ENCODE assay signal across 14 cellular contexts in the genomic region with DNA sequence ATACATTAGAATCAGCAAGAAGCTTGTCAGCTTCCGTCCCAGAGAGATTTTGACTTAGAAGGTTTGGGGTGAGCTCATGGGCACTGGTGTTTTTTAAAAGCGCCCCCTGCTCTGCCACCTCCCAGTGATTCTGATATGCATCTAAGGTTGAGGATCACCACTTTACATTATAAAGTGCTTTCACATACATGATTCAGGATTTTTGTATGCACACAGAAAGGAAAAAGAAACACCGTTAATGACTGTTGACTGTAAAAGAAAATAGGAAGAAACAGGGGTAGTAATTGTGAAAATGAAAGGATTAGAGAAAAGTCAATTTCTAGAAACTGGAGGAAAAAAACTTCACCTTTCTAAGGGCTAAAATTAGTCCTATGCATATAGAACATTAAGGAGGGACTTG. TPM values are rescaled to one million over a fixed set of nuclear protein-coding genes. Genes with fewer than 3 reads are reported as not detected.
DNase-seq lines count a peak whose midpoint lies in the region; ATAC-seq, FAIRE-seq and TF ChIP-seq lines count a peak whose summit lies in the region.
"Had no signal": no experiment of that assay in that cellular context is flagged by ENCODE, and none has a peak within 500 bp of the region (broad histone marks: within the 10 kb centered on the region; RNA-seq: fewer than 3 reads in every experiment).

No MANE protein-coding gene starts in this region.

- H3K4me1 ChIP-seq in CD4-positive, CD25-positive, alpha-beta regulatory T cell (ENCODE audit: control insufficient read depth, insufficient read depth, low read length, poor library complexity, severe bottlenecking), result peaks cover 15% of the 10 kb centered on the region
- H3K4me1 ChIP-seq in neural progenitor cell, result no peaks in the 10 kb centered on the region
- H3K4me1 ChIP-seq: BE2C, body of pancreas, vagina had no signal

- peak in 1 of 3 donors; percentile 34 for DNase-seq in CD4-positive, CD25-positive, alpha-beta regulatory T cell
- DNase-seq in T-helper 2 cell treated with Interferon-gamma antibody and Interleukin-4, amounts not matched to agents 5 μg/mL and 100 μg/mL, for 36 hours (ENCODE audit: low spot score), result no peak
- DNase-seq in superior temporal gyrus (ENCODE audit: extremely low spot score) (no peak), cerebellar cortex (ENCODE audit: low spot score) (no peak), frontal cortex (ENCODE audit: low spot score in 2 of 2) (no peak), neural progenitor cell (ENCODE audit: low spot score) (no peak)
- DNase-seq: BE2C, body of pancreas, NCI-H2029 treated with DMSO at 0.1 percent for 48 hours had no signal

- no peaks in the 10 kb centered on the region for H3K79me2 ChIP-seq in neural progenitor cell (ENCODE audit: low read depth)

- H3F3A ChIP-seq in neural progenitor cell (ENCODE audit: low read depth), result no peaks in the 10 kb centered on the region

- no peak for FAIRE-seq in frontal cortex (lab: Jason Lieb, UNC)
- FAIRE-seq: endometrium had no signal

- H3K36me3 Mint-ChIP-seq in CD4-positive, CD25-positive, alpha-beta regulatory T cell, result peaks cover 5% of the 10 kb centered on the region
- peaks cover 2% of the 10 kb centered on the region for H3K36me3 Mint-ChIP-seq in T-helper 2 cell treated with Interferon-gamma antibody and Interleukin-4, amounts not matched to agents 5 μg/mL and 100 μg/mL, for 36 hours (ENCODE audit: low read depth)
- no peaks in the 10 kb centered on the region for H3K36me3 Mint-ChIP-seq in neural progenitor cell

- H3K27ac ChIP-seq in CD4-positive, CD25-positive, alpha-beta regulatory T cell (ENCODE audit: insufficient read depth, low read length, poor library complexity, severe bottlenecking), result no peak overlapping the region
- no peak overlapping the region for H3K27ac ChIP-seq in neural progenitor cell
- H3K27ac ChIP-seq: body of pancreas, vagina had no signal

- H3K9me3 Mint-ChIP-seq in CD4-positive, CD25-positive, alpha-beta regulatory T cell, result no peaks in the 10 kb centered on the region
- no peaks in the 10 kb centered on the region for H3K9me3 Mint-ChIP-seq in T-helper 2 cell treated with Interferon-gamma antibody and Interleukin-4, amounts not matched to agents 5 μg/mL and 100 μg/mL, for 36 hours
- H3K9me3 Mint-ChIP-seq in neural progenitor cell, result no peaks in the 10 kb centered on the region
- H3K9me3 Mint-ChIP-seq: neural crest cell had no signal

- no peak overlapping the region for H2AFZ ChIP-seq in neural progenitor cell (replicated peaks)

- TF ChIP-seq CTCF in neural progenitor cell (IDR thresholded peaks at IDR 0.05), result no peak

- H3K36me3 ChIP-seq in CD4-positive, CD25-positive, alpha-beta regulatory T cell (ENCODE audit: control insufficient read depth, insufficient read depth, low read length), result no peaks in the 10 kb centered on the region
- no peaks in the 10 kb centered on the region for H3K36me3 ChIP-seq in neural progenitor cell
- H3K36me3 ChIP-seq: BE2C, vagina had no signal

- no peak overlapping the region for H3K9ac ChIP-seq in neural progenitor cell

- H3K27me3 ChIP-seq in CD4-positive, CD25-positive, alpha-beta regulatory T cell (ENCODE audit: control insufficient read depth, insufficient read depth, low read length), result no peaks in the 10 kb centered on the region
- no peaks in the 10 kb centered on the region for H3K27me3 ChIP-seq in neural progenitor cell
- H3K27me3 ChIP-seq: BE2C, body of pancreas, vagina had no signal

- peak overlapping the region; percentile 18 to 92 (median 29) for H3K27ac Mint-ChIP-seq in CD4-positive, CD25-positive, alpha-beta regulatory T cell
- peak overlapping the region; percentile 73 for H3K27ac Mint-ChIP-seq in T-helper 2 cell treated with Interferon-gamma antibody and Interleukin-4, amounts not matched to agents 5 μg/mL and 100 μg/mL, for 36 hours
- no peak overlapping the region for H3K27ac Mint-ChIP-seq in neural progenitor cell

- peak overlapping the region in 2 of 4 donors; percentile 23 to 30 for H3K4me3 Mint-ChIP-seq in CD4-positive, CD25-positive, alpha-beta regulatory T cell
- peak overlapping the region; percentile 65 for H3K4me3 Mint-ChIP-seq in T-helper 2 cell treated with Interferon-gamma antibody and Interleukin-4, amounts not matched to agents 5 μg/mL and 100 μg/mL, for 36 hours
- no peak overlapping the region for H3K4me3 Mint-ChIP-seq in neural progenitor cell
- H3K4me3 Mint-ChIP-seq: neural crest cell had no signal

- no peaks in the 10 kb centered on the region for H3K27me3 Mint-ChIP-seq in CD4-positive, CD25-positive, alpha-beta regulatory T cell
- no peaks in the 10 kb centered on the region for H3K27me3 Mint-ChIP-seq in T-helper 2 cell treated with Interferon-gamma antibody and Interleukin-4, amounts not matched to agents 5 μg/mL and 100 μg/mL, for 36 hours (ENCODE audit: low read depth)
- H3K27me3 Mint-ChIP-seq in neural progenitor cell (ENCODE audit: insufficient read depth, low read depth), result no peaks in the 10 kb centered on the region

- no peak overlapping the region for H3K4me2 ChIP-seq in neural progenitor cell

- H3K9me3 ChIP-seq in CD4-positive, CD25-positive, alpha-beta regulatory T cell (ENCODE audit: control insufficient read depth in 2 of 2, low read length in 2 of 2), result no peaks in the 10 kb centered on the region
- no peaks in the 10 kb centered on the region for H3K9me3 ChIP-seq in neural progenitor cell (ENCODE audit: low read depth)
- H3K9me3 ChIP-seq: BE2C, body of pancreas, vagina had no signal

- ATAC-seq in CD4-positive, CD25-positive, alpha-beta regulatory T cell (ENCODE audit: low read depth in 2 of 2), result no peak
- ATAC-seq in GM18867 (IDR thresholded peaks at IDR 0.05; ENCODE audit: unreplicated experiment) (peak; percentile 66), HG02759 (IDR thresholded peaks at IDR 0.05; ENCODE audit: unreplicated experiment) (peak; percentile 48)
- ATAC-seq: body of pancreas had no signal

- peaks cover 5% of the 10 kb centered on the region for H4K20me1 ChIP-seq in neural progenitor cell (ENCODE audit: low read depth)

- H3K4me1 Mint-ChIP-seq in CD4-positive, CD25-positive, alpha-beta regulatory T cell, result peaks cover 16 to 42% (median 25%) of the 10 kb centered on the region in 4 donors
- peaks cover 42% of the 10 kb centered on the region for H3K4me1 Mint-ChIP-seq in T-helper 2 cell treated with Interferon-gamma antibody and Interleukin-4, amounts not matched to agents 5 μg/mL and 100 μg/mL, for 36 hours (ENCODE audit: low read depth)
- H3K4me1 Mint-ChIP-seq in neural progenitor cell, result no peaks in the 10 kb centered on the region
- H3K4me1 Mint-ChIP-seq: neural crest cell had no signal

- H3K4me3 ChIP-seq in CD4-positive, CD25-positive, alpha-beta regulatory T cell (ENCODE audit: low read depth, low read length), result peak overlapping the region; percentile 31
- no peak overlapping the region for H3K4me3 ChIP-seq in neural progenitor cell
- H3K4me3 ChIP-seq: body of pancreas, vagina had no signal

RNA-seq across cellular contexts. Expression of gene PLCXD2, which starts 25.6 kb away (rescaled TPM):
- 19.9 TPM for total RNA-seq in CD4-positive, CD25-positive, alpha-beta regulatory T cell
- polyA plus RNA-seq in CD4-positive, CD25-positive, alpha-beta regulatory T cell, result 1 to 10 TPM; 1.6 to 2.5 (median 1.9) TPM
- total RNA-seq in frontal cortex (65.6 TPM), neural progenitor cell (ENCODE audit: low replicate concordance) (6.4 and 7.1 TPM in 2 replicates)

Comparison
In these comparisons a context has a peak if more than half of its experiments do, and no peak if none do; other contexts are left out.
1. ATAC-seq: peak in GM18867 (single experiment) and HG02759 (single experiment); none in CD4-positive, CD25-positive, alpha-beta regulatory T cell (0 of 2).